In the genomic region with DNA sequence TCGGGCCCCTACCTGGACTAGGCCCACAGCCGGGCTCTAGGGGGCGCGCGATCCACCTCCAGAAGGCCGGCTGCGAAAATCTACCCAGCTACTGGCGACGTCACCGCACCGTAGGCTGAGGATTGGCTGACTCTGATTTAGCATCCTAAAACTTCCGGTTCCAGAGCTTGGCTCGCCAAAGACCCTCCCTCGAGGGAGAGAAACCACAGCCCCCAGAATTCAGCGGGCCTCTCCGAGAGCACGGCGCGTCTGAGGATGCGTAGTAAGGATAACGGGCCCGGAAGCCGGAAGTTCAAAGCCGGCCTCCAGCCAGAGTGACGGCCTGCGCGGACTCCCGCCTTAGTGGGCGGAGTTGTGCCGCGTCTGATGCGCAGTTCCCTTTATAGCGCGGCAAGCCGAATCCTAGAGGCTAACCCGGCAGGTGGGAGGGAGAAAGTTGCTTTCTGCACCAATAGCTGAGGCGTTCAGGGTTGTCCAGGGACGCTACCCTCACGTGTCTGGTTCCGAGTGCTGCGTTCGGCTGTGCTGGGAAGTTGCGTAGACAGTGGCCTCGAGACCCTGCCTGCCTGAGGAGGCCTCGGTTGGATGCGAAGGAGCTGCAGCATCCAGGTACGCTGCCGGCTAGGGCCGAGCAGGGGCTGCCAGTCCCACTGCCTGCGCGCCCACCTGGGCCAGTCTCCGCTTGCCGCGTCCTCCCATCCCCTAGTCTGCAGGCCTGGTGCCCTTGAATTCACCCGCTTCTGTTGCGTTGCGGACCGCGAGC, we compare ENCODE assay signal across 1 cellular context.
A peak's percentile ranks its signal among the peaks of the same experiment; 100 is the strongest.
TF ChIP-seq lines count a peak whose summit lies in the region.

A gene (plus strand): TSS at position 544 of the 763 bp plus-strand sequence. CDS start 7,808 bp downstream, outside the sequence.

TF ChIP-seq in K562, 482 proteins besides CTCF, POLR2A, EP300 and RAD21 (continued from another document and continues in another):
- TF ChIP-seq, protein P1, sequence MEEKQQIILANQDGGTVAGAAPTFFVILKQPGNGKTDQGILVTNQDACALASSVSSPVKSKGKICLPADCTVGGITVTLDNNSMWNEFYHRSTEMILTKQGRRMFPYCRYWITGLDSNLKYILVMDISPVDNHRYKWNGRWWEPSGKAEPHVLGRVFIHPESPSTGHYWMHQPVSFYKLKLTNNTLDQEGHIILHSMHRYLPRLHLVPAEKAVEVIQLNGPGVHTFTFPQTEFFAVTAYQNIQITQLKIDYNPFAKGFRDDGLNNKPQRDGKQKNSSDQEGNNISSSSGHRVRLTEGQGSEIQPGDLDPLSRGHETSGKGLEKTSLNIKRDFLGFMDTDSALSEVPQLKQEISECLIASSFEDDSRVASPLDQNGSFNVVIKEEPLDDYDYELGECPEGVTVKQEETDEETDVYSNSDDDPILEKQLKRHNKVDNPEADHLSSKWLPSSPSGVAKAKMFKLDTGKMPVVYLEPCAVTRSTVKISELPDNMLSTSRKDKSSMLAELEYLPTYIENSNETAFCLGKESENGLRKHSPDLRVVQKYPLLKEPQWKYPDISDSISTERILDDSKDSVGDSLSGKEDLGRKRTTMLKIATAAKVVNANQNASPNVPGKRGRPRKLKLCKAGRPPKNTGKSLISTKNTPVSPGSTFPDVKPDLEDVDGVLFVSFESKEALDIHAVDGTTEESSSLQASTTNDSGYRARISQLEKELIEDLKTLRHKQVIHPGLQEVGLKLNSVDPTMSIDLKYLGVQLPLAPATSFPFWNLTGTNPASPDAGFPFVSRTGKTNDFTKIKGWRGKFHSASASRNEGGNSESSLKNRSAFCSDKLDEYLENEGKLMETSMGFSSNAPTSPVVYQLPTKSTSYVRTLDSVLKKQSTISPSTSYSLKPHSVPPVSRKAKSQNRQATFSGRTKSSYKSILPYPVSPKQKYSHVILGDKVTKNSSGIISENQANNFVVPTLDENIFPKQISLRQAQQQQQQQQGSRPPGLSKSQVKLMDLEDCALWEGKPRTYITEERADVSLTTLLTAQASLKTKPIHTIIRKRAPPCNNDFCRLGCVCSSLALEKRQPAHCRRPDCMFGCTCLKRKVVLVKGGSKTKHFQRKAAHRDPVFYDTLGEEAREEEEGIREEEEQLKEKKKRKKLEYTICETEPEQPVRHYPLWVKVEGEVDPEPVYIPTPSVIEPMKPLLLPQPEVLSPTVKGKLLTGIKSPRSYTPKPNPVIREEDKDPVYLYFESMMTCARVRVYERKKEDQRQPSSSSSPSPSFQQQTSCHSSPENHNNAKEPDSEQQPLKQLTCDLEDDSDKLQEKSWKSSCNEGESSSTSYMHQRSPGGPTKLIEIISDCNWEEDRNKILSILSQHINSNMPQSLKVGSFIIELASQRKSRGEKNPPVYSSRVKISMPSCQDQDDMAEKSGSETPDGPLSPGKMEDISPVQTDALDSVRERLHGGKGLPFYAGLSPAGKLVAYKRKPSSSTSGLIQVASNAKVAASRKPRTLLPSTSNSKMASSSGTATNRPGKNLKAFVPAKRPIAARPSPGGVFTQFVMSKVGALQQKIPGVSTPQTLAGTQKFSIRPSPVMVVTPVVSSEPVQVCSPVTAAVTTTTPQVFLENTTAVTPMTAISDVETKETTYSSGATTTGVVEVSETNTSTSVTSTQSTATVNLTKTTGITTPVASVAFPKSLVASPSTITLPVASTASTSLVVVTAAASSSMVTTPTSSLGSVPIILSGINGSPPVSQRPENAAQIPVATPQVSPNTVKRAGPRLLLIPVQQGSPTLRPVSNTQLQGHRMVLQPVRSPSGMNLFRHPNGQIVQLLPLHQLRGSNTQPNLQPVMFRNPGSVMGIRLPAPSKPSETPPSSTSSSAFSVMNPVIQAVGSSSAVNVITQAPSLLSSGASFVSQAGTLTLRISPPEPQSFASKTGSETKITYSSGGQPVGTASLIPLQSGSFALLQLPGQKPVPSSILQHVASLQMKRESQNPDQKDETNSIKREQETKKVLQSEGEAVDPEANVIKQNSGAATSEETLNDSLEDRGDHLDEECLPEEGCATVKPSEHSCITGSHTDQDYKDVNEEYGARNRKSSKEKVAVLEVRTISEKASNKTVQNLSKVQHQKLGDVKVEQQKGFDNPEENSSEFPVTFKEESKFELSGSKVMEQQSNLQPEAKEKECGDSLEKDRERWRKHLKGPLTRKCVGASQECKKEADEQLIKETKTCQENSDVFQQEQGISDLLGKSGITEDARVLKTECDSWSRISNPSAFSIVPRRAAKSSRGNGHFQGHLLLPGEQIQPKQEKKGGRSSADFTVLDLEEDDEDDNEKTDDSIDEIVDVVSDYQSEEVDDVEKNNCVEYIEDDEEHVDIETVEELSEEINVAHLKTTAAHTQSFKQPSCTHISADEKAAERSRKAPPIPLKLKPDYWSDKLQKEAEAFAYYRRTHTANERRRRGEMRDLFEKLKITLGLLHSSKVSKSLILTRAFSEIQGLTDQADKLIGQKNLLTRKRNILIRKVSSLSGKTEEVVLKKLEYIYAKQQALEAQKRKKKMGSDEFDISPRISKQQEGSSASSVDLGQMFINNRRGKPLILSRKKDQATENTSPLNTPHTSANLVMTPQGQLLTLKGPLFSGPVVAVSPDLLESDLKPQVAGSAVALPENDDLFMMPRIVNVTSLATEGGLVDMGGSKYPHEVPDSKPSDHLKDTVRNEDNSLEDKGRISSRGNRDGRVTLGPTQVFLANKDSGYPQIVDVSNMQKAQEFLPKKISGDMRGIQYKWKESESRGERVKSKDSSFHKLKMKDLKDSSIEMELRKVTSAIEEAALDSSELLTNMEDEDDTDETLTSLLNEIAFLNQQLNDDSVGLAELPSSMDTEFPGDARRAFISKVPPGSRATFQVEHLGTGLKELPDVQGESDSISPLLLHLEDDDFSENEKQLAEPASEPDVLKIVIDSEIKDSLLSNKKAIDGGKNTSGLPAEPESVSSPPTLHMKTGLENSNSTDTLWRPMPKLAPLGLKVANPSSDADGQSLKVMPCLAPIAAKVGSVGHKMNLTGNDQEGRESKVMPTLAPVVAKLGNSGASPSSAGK (IDR thresholded peaks at IDR 0.05) = no peak; the same call in 1 of the 2 replicates
- TF ChIP-seq CTBP1 (IDR thresholded peaks at IDR 0.05; ENCODE audit: borderline replicate concordance) = peak; percentile 67; the same call in 1 of the 2 replicates
- TF ChIP-seq, protein P2, sequence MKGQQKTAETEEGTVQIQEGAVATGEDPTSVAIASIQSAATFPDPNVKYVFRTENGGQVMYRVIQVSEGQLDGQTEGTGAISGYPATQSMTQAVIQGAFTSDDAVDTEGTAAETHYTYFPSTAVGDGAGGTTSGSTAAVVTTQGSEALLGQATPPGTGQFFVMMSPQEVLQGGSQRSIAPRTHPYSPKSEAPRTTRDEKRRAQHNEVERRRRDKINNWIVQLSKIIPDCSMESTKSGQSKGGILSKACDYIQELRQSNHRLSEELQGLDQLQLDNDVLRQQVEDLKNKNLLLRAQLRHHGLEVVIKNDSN (CRISPR knock-in tag; IDR thresholded peaks at IDR 0.05) = peak; percentile 97
- no peak for TF ChIP-seq CREBBP (IDR thresholded peaks at IDR 0.05; ENCODE audit: low read depth, low read length)
- TF ChIP-seq ZNF197 (CRISPR knock-in tag; IDR thresholded peaks at IDR 0.05; ENCODE audit: low read depth) = no peak
- TF ChIP-seq, protein P3, sequence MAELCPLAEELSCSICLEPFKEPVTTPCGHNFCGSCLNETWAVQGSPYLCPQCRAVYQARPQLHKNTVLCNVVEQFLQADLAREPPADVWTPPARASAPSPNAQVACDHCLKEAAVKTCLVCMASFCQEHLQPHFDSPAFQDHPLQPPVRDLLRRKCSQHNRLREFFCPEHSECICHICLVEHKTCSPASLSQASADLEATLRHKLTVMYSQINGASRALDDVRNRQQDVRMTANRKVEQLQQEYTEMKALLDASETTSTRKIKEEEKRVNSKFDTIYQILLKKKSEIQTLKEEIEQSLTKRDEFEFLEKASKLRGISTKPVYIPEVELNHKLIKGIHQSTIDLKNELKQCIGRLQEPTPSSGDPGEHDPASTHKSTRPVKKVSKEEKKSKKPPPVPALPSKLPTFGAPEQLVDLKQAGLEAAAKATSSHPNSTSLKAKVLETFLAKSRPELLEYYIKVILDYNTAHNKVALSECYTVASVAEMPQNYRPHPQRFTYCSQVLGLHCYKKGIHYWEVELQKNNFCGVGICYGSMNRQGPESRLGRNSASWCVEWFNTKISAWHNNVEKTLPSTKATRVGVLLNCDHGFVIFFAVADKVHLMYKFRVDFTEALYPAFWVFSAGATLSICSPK (IDR thresholded peaks at IDR 0.05; ENCODE audit: borderline replicate concordance) = no peak
- TF ChIP-seq, protein P4, sequence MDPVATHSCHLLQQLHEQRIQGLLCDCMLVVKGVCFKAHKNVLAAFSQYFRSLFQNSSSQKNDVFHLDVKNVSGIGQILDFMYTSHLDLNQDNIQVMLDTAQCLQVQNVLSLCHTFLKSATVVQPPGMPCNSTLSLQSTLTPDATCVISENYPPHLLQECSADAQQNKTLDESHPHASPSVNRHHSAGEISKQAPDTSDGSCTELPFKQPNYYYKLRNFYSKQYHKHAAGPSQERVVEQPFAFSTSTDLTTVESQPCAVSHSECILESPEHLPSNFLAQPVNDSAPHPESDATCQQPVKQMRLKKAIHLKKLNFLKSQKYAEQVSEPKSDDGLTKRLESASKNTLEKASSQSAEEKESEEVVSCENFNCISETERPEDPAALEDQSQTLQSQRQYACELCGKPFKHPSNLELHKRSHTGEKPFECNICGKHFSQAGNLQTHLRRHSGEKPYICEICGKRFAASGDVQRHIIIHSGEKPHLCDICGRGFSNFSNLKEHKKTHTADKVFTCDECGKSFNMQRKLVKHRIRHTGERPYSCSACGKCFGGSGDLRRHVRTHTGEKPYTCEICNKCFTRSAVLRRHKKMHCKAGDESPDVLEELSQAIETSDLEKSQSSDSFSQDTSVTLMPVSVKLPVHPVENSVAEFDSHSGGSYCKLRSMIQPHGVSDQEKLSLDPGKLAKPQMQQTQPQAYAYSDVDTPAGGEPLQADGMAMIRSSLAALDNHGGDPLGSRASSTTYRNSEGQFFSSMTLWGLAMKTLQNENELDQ (CRISPR knock-in tag; IDR thresholded peaks at IDR 0.05; ENCODE audit: borderline replicate concordance) = no peak
- TF ChIP-seq RCOR1 (IDR thresholded peaks at IDR 0.05; ENCODE audit: borderline replicate concordance in 1 of 2, low read depth in 2 of 2, low read length in 2 of 2) = no peak
- TF ChIP-seq, protein P5, sequence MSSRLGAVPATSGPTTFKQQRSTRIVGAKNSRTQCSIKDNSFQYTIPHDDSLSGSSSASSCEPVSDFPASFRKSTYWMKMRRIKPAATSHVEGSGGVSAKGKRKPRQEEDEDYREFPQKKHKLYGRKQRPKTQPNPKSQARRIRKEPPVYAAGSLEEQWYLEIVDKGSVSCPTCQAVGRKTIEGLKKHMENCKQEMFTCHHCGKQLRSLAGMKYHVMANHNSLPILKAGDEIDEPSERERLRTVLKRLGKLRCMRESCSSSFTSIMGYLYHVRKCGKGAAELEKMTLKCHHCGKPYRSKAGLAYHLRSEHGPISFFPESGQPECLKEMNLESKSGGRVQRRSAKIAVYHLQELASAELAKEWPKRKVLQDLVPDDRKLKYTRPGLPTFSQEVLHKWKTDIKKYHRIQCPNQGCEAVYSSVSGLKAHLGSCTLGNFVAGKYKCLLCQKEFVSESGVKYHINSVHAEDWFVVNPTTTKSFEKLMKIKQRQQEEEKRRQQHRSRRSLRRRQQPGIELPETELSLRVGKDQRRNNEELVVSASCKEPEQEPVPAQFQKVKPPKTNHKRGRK (tag; IDR thresholded peaks at IDR 0.05) = no peak
- TF ChIP-seq, protein P6, sequence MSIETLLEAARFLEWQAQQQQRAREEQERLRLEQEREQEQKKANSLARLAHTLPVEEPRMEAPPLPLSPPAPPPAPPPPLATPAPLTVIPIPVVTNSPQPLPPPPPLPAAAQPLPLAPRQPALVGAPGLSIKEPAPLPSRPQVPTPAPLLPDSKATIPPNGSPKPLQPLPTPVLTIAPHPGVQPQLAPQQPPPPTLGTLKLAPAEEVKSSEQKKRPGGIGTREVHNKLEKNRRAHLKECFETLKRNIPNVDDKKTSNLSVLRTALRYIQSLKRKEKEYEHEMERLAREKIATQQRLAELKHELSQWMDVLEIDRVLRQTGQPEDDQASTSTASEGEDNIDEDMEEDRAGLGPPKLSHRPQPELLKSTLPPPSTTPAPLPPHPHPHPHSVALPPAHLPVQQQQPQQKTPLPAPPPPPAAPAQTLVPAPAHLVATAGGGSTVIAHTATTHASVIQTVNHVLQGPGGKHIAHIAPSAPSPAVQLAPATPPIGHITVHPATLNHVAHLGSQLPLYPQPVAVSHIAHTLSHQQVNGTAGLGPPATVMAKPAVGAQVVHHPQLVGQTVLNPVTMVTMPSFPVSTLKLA (conservative IDR thresholded peaks at IDR 0.05) = peak; percentile 95 to 97
- peak; percentile 80 for TF ChIP-seq FOS (IDR thresholded peaks at IDR 0.05; ENCODE audit: extremely low read depth, insufficient read length)
- no peak for TF ChIP-seq CEBPB (tag; IDR thresholded peaks at IDR 0.05)
- TF ChIP-seq XRCC3 (IDR thresholded peaks at IDR 0.05) = no peak
- TF ChIP-seq NFE2L1 (tag; IDR thresholded peaks at IDR 0.05; ENCODE audit: borderline replicate concordance, low read depth) = no peak
- no peak for TF ChIP-seq SMARCC2 (IDR thresholded peaks at IDR 0.05; ENCODE audit: low read depth)
- TF ChIP-seq CBFB (CRISPR knock-in tag; IDR thresholded peaks at IDR 0.05) = peak; percentile 78; the same call in 1 of the 2 replicates
- no peak for TF ChIP-seq XRCC4 (IDR thresholded peaks at IDR 0.05; ENCODE audit: extremely low read depth, insufficient read depth, insufficient read length)
- TF ChIP-seq HLTF (IDR thresholded peaks at IDR 0.05) = no peak
- TF ChIP-seq, protein P7, sequence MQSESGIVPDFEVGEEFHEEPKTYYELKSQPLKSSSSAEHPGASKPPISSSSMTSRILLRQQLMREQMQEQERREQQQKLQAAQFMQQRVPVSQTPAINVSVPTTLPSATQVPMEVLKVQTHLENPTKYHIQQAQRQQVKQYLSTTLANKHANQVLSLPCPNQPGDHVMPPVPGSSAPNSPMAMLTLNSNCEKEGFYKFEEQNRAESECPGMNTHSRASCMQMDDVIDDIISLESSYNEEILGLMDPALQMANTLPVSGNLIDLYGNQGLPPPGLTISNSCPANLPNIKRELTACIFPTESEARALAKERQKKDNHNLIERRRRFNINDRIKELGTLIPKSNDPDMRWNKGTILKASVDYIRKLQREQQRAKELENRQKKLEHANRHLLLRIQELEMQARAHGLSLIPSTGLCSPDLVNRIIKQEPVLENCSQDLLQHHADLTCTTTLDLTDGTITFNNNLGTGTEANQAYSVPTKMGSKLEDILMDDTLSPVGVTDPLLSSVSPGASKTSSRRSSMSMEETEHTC (IDR thresholded peaks at IDR 0.05) = 0 out of 2 replicates have a peak, but pooled peaks have one; percentile 16
- no peak for TF ChIP-seq COPS2 (conservative IDR thresholded peaks at IDR 0.05)
- no peak for TF ChIP-seq ERF (CRISPR knock-in tag; IDR thresholded peaks at IDR 0.05)
- no peak for TF ChIP-seq ZC3H11A (IDR thresholded peaks at IDR 0.05; ENCODE audit: low read depth, low read length)
- peak; percentile 93 for TF ChIP-seq RBFOX2 (IDR thresholded peaks at IDR 0.05; ENCODE audit: low read depth, low read length)
- TF ChIP-seq, protein P8, sequence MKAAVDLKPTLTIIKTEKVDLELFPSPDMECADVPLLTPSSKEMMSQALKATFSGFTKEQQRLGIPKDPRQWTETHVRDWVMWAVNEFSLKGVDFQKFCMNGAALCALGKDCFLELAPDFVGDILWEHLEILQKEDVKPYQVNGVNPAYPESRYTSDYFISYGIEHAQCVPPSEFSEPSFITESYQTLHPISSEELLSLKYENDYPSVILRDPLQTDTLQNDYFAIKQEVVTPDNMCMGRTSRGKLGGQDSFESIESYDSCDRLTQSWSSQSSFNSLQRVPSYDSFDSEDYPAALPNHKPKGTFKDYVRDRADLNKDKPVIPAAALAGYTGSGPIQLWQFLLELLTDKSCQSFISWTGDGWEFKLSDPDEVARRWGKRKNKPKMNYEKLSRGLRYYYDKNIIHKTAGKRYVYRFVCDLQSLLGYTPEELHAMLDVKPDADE (conservative IDR thresholded peaks at IDR 0.05; ENCODE audit: control insufficient read depth, low read depth, low read length) = no peak; the same call in 1 of the 2 replicates
